12 cellular contexts compared by ENCODE assay signal in genomic region chr5:95241635-95242034, GRCh38. TPM values are rescaled to one million over a fixed set of nuclear protein-coding genes. Genes with fewer than 3 reads are reported as not detected.
DNase-seq lines count a peak whose midpoint lies in the region; ATAC-seq and TF ChIP-seq lines count a peak whose summit lies in the region.
"Had no signal": no experiment of that assay in that cellular context is flagged by ENCODE, and none has a peak within 500 bp of the region (broad histone marks: within the 10 kb centered on the region; RNA-seq: fewer than 3 reads in every experiment).

No MANE protein-coding gene starts in this region.

- ATAC-seq in GM19035 (IDR thresholded peaks at IDR 0.05; ENCODE audit: unreplicated experiment): peak; percentile 98
- peak; percentile 97 for ATAC-seq in HG02623 (IDR thresholded peaks at IDR 0.05; ENCODE audit: unreplicated experiment)
- peak; percentile 88 for ATAC-seq in HG03457 (IDR thresholded peaks at IDR 0.05; ENCODE audit: unreplicated experiment)
- ATAC-seq in body of pancreas: no peak
- no peak for ATAC-seq in left ventricle myocardium superior
- ATAC-seq: left lobe of liver, pancreas had no signal

- H3K4me1 ChIP-seq in body of pancreas: no peaks in the 10 kb centered on the region
- no peaks in the 10 kb centered on the region for H3K4me1 ChIP-seq in esophagus squamous epithelium
- H3K4me1 ChIP-seq: pancreas had no signal

- H3K4me3 ChIP-seq in body of pancreas: no peak overlapping the region
- H3K4me3 ChIP-seq in esophagus squamous epithelium: no peak overlapping the region
- H3K4me3 ChIP-seq: pancreas, SJSA1 had no signal

- H3K27ac ChIP-seq in body of pancreas: no peak overlapping the region
- no peak overlapping the region for H3K27ac ChIP-seq in esophagus squamous epithelium
- H3K27ac ChIP-seq: pancreas, SJSA1 had no signal

- DNase-seq in CD1c-positive myeloid dendritic cell (ENCODE audit: extremely low spot score) (peak; percentile 53), body of pancreas (no peak), left ventricle myocardium superior (no peak), esophagus squamous epithelium (lab: John Stamatoyannopoulos, UW) (no peak)
- DNase-seq in stimulated activated CD4-positive, alpha-beta T cell treated with anti-CD3 and anti-CD28 coated beads, Interleukin-15, amount 100 ng/mL, for 24 hours: no peak
- DNase-seq: activated CD8-positive, alpha-beta memory T cell treated with anti-CD3 and anti-CD28 coated beads for 24 hours; pancreas had no signal

- TF ChIP-seq POLR2A in body of pancreas (IDR thresholded peaks at IDR 0.05): no peak
- no peak for TF ChIP-seq POLR2A in esophagus squamous epithelium (IDR thresholded peaks at IDR 0.05)

- H3K27me3 ChIP-seq in body of pancreas: no peaks in the 10 kb centered on the region
- H3K27me3 ChIP-seq in esophagus squamous epithelium: no peaks in the 10 kb centered on the region
- H3K27me3 ChIP-seq: pancreas, SJSA1 had no signal

- TF ChIP-seq CTCF in body of pancreas (IDR thresholded peaks at IDR 0.05): no peak
- no peak for TF ChIP-seq CTCF in esophagus squamous epithelium (IDR thresholded peaks at IDR 0.05)

- H3K9me3 ChIP-seq in body of pancreas (no peaks in the 10 kb centered on the region), esophagus squamous epithelium (no peaks in the 10 kb centered on the region)
- H3K9me3 ChIP-seq: pancreas, SJSA1 had no signal

- 61 to 63% methylated on average over 3 of the region's 3 CpGs for WGBS in body of pancreas, 2 donors
- WGBS in esophagus squamous epithelium, 2 donors: 48 to 59% methylated on average over 3 of the region's 3 CpGs

- intact Hi-C loops in body of pancreas (cut with DNase I): no loop called here
- intact Hi-C loops in left ventricle myocardium superior (cut with micrococcal nuclease): no loop called here
- intact Hi-C loops in esophagus squamous epithelium (cut with DNase I): no loop called here

- H3K36me3 ChIP-seq in body of pancreas (replicated peaks in 1 of 2; ENCODE audit: insufficient read depth in 1 of 2, low read depth in 2 of 2): no peaks in the 10 kb centered on the region
- no peaks in the 10 kb centered on the region for H3K36me3 ChIP-seq in esophagus squamous epithelium
- H3K36me3 ChIP-seq: pancreas, SJSA1 had no signal

RNA-seq across cellular contexts. Expression of gene MCTP1, which starts 43.3 kb away (rescaled TPM):
- 1 to 10 TPM; 3.6 to 8.8 TPM for total RNA-seq in body of pancreas
- 6.4 TPM for total RNA-seq in left ventricle myocardium superior
- 10 to 100 TPM in 1 of 4 donors, 1 to 10 TPM in 3; 3.5 to 19.8 (median 5.8) TPM for total RNA-seq in esophagus squamous epithelium

Comparison
In these comparisons a context has a peak if more than half of its experiments do, and no peak if none do; other contexts are left out.
1. ATAC-seq: peak in GM19035 (single experiment), HG02623 (single experiment) and HG03457 (single experiment); none in body of pancreas (single experiment) and left ventricle myocardium superior (single experiment).